38 cellular contexts compared by ENCODE assay signal in genomic region chr7:17966706-17967105, GRCh38.
"Had no signal": no experiment of that assay in that cellular context is flagged by ENCODE, and none has a peak within 500 bp of the region (broad histone marks: within the 10 kb centered on the region; RNA-seq: fewer than 3 reads in every experiment).

No MANE protein-coding gene starts in this region.

- H3K4me1 ChIP-seq: adrenal gland, ascending aorta, body of pancreas, breast epithelium had no signal

- H3K4me3 Mint-ChIP-seq: activated naive CD4-positive, alpha-beta T cell treated with anti-CD3 and anti-CD28 coated beads for 36 hours; activated naive CD4-positive, alpha-beta T cell treated with anti-CD3 and anti-CD28 coated beads, Interleukin-2, amount 10 ng/mL, durations not matched to agents 7 days and 5 days; activated naive CD4-positive, alpha-beta T cell treated with anti-CD3 and anti-CD28 coated beads, Interleukin-2, amount 50 U/mL, for 24 hours; activated naive CD8-positive, alpha-beta T cell; activated naive CD8-positive, alpha-beta T cell treated with anti-CD3 and anti-CD28 coated beads for 36 hours; activated naive CD8-positive, alpha-beta T cell treated with anti-CD3 and anti-CD28 coated beads, Interleukin-2, amount 10 ng/mL, durations not matched to agents 7 days and 5 days; activated naive CD8-positive, alpha-beta T cell treated with anti-CD3 and anti-CD28 coated beads, Interleukin-2, amount 50 U/mL, for 24 hours; activated T-cell treated with anti-CD3 and anti-CD28 coated beads, Interleukin-2, amount 50 U/mL, for 24 hours; activated T-cell treated with anti-CD3 and anti-CD28 coated beads, Interleukin-2, amount 50 U/mL, for 4 hours; activated T-cell treated with anti-CD3 and anti-CD28 coated beads, Interleukin-2, amount 50 U/mL, for 72 hours; activated T-helper 1 cell treated with anti-CD3 and anti-CD28 coated beads, Interleukin-12 subunit alpha, Interleukin-12 subunit beta, Interleukin-2, Interleukin-4 antibody, amounts not matched to agents 30 ng/mL and 10 ng/mL and 1 ng/mL, durations not matched to agents 14 hours and 24 hours and 36 hours; activated T-helper 17 cell treated with anti-CD3 and anti-CD28 coated beads, Interleukin-2, amount 50 U/mL, for 72 hours; brain; central memory CD8-positive, alpha-beta T cell had no signal

- H3K4me1 Mint-ChIP-seq: activated naive CD4-positive, alpha-beta T cell treated with anti-CD3 and anti-CD28 coated beads, Interleukin-2, amount 10 ng/mL, durations not matched to agents 7 days and 5 days; activated naive CD4-positive, alpha-beta T cell treated with anti-CD3 and anti-CD28 coated beads, Interleukin-2, amount 50 U/mL, for 24 hours; activated naive CD8-positive, alpha-beta T cell treated with anti-CD3 and anti-CD28 coated beads for 36 hours; activated naive CD8-positive, alpha-beta T cell treated with anti-CD3 and anti-CD28 coated beads, Interleukin-2, amount 10 ng/mL, durations not matched to agents 7 days and 5 days; activated naive CD8-positive, alpha-beta T cell treated with anti-CD3 and anti-CD28 coated beads, Interleukin-2, amount 50 U/mL, for 24 hours; activated T-helper 17 cell treated with anti-CD3 and anti-CD28 coated beads, Interleukin-2, amount 50 U/mL, for 72 hours; brain; central memory CD8-positive, alpha-beta T cell had no signal

- H3K27ac ChIP-seq: adrenal gland, ascending aorta, body of pancreas, brain microvascular endothelial cell, breast epithelium, cardiac muscle cell had no signal

- H3K27me3 Mint-ChIP-seq: central memory CD8-positive, alpha-beta T cell had no signal

- H3K36me3 ChIP-seq: adrenal gland, ascending aorta, brain microvascular endothelial cell, breast epithelium, cardiac muscle cell had no signal

- H3K36me3 Mint-ChIP-seq: activated naive CD4-positive, alpha-beta T cell treated with anti-CD3 and anti-CD28 coated beads, Interleukin-2, amount 10 ng/mL, durations not matched to agents 7 days and 5 days; activated naive CD4-positive, alpha-beta T cell treated with anti-CD3 and anti-CD28 coated beads, Interleukin-2, amount 50 U/mL, for 24 hours; activated naive CD4-positive, alpha-beta T cell treated with anti-CD3 and anti-CD28 coated beads, Interleukin-2, amount 50 U/mL, for 72 hours; activated naive CD8-positive, alpha-beta T cell; activated naive CD8-positive, alpha-beta T cell treated with anti-CD3 and anti-CD28 coated beads for 36 hours; activated naive CD8-positive, alpha-beta T cell treated with anti-CD3 and anti-CD28 coated beads, Interleukin-2, amount 10 ng/mL, durations not matched to agents 7 days and 5 days; brain had no signal

- DNase-seq: activated effector memory CD4-positive, alpha-beta T cell treated with anti-CD3 and anti-CD28 coated beads, Interleukin-2, amount 50 U/mL, for 16 hours; activated effector memory CD4-positive, alpha-beta T cell treated with Interleukin-2 at 50 U/mL for 16 hours; activated gamma-delta T cell; activated gamma-delta T cell treated with Interleukin-2 at 50 U/mL for 16 hours; activated naive CD4-positive, alpha-beta T cell; activated naive CD4-positive, alpha-beta T cell treated with anti-CD3 and anti-CD28 coated beads for 36 hours; activated naive CD4-positive, alpha-beta T cell treated with anti-CD3 and anti-CD28 coated beads, Interleukin-2, amount 10 ng/mL, durations not matched to agents 7 days and 5 days; activated naive CD4-positive, alpha-beta T cell treated with anti-CD3 and anti-CD28 coated beads, Interleukin-2, amount 50 U/mL, for 16 hours; activated naive CD4-positive, alpha-beta T cell treated with Interleukin-2 at 50 U/mL for 16 hours; activated naive CD8-positive, alpha-beta T cell treated with anti-CD3 and anti-CD28 coated beads for 36 hours; activated naive CD8-positive, alpha-beta T cell treated with anti-CD3 and anti-CD28 coated beads, Interleukin-2, amount 10 ng/mL, durations not matched to agents 7 days and 5 days; activated naive CD8-positive, alpha-beta T cell treated with anti-CD3 and anti-CD28 coated beads, Interleukin-2, amount 50 U/mL, for 24 hours; activated T-cell treated with anti-CD3 and anti-CD28 coated beads, Interleukin-2, amount 50 U/mL, for 1 hour; activated T-cell treated with anti-CD3 and anti-CD28 coated beads, Interleukin-2, amount 50 U/mL, for 24 hours; activated T-cell treated with anti-CD3 and anti-CD28 coated beads, Interleukin-2, amount 50 U/mL, for 4 hours; activated T-cell treated with anti-CD3 and anti-CD28 coated beads, Interleukin-2, amount 50 U/mL, for 48 hours; activated T-cell treated with anti-CD3 and anti-CD28 coated beads, Interleukin-2, amount 50 U/mL, for 72 hours; adrenal gland; amniotic stem cell; amygdala; anterior cingulate cortex; aorta; body of pancreas; brain microvascular endothelial cell; caudate nucleus; central memory CD4-positive, alpha-beta T cell; cerebellar nuclear complex had no signal

- H3K27ac Mint-ChIP-seq: activated naive CD4-positive, alpha-beta T cell treated with anti-CD3 and anti-CD28 coated beads for 36 hours; activated naive CD4-positive, alpha-beta T cell treated with anti-CD3 and anti-CD28 coated beads, Interleukin-2, amount 10 ng/mL, durations not matched to agents 7 days and 5 days; activated naive CD4-positive, alpha-beta T cell treated with anti-CD3 and anti-CD28 coated beads, Interleukin-2, amount 50 U/mL, for 24 hours; activated naive CD4-positive, alpha-beta T cell treated with anti-CD3 and anti-CD28 coated beads, Interleukin-2, amount 50 U/mL, for 72 hours; activated naive CD8-positive, alpha-beta T cell; activated naive CD8-positive, alpha-beta T cell treated with anti-CD3 and anti-CD28 coated beads for 36 hours; activated naive CD8-positive, alpha-beta T cell treated with anti-CD3 and anti-CD28 coated beads, Interleukin-2, amount 10 ng/mL, durations not matched to agents 7 days and 5 days; activated naive CD8-positive, alpha-beta T cell treated with anti-CD3 and anti-CD28 coated beads, Interleukin-2, amount 50 U/mL, for 24 hours; activated T-cell treated with anti-CD3 and anti-CD28 coated beads, Interleukin-2, amount 50 U/mL, for 24 hours; activated T-cell treated with anti-CD3 and anti-CD28 coated beads, Interleukin-2, amount 50 U/mL, for 72 hours; activated T-helper 1 cell treated with anti-CD3 and anti-CD28 coated beads, Interleukin-12 subunit alpha, Interleukin-12 subunit beta, Interleukin-2, Interleukin-4 antibody, amounts not matched to agents 30 ng/mL and 10 ng/mL and 1 ng/mL, durations not matched to agents 14 hours and 24 hours and 36 hours; activated T-helper 17 cell treated with anti-CD3 and anti-CD28 coated beads, Interleukin-2, amount 50 U/mL, for 72 hours; activated T-helper 2 cell treated with anti-CD3 and anti-CD28 coated beads, Interferon-gamma antibody, Interleukin-2, Interleukin-4, amounts not matched to agents 10 μg/mL and 5 μg/mL and 100 μg/mL, durations not matched to agents 14 hours and 24 hours and 36 hours; brain had no signal

- H3K4me3 ChIP-seq: adrenal gland, ascending aorta, body of pancreas, breast epithelium, cardiac muscle cell had no signal

- H3K9me3 ChIP-seq: adrenal gland, ascending aorta, body of pancreas, breast epithelium had no signal

- ATAC-seq: activated naive CD4-positive, alpha-beta T cell treated with anti-CD3 and anti-CD28 coated beads, Interleukin-2, amount 50 U/mL, for 72 hours; activated naive CD8-positive, alpha-beta T cell treated with anti-CD3 and anti-CD28 coated beads, Interleukin-2, amount 50 U/mL, for 24 hours; activated T-cell treated with anti-CD3 and anti-CD28 coated beads, Interleukin-2, amount 50 U/mL, for 4 hours; activated T-cell treated with anti-CD3 and anti-CD28 coated beads, Interleukin-2, amount 50 U/mL, for 72 hours; activated T-helper 17 cell treated with anti-CD3 and anti-CD28 coated beads, Interleukin-2, amount 50 U/mL, for 72 hours; body of pancreas had no signal

- H3K27me3 ChIP-seq: adrenal gland, ascending aorta, body of pancreas, brain microvascular endothelial cell, breast epithelium, cardiac muscle cell had no signal

- H3K9me3 Mint-ChIP-seq: activated naive CD4-positive, alpha-beta T cell treated with anti-CD3 and anti-CD28 coated beads for 36 hours; activated naive CD4-positive, alpha-beta T cell treated with anti-CD3 and anti-CD28 coated beads, Interleukin-2, amount 10 ng/mL, durations not matched to agents 7 days and 5 days; activated naive CD4-positive, alpha-beta T cell treated with anti-CD3 and anti-CD28 coated beads, Interleukin-2, amount 50 U/mL, for 24 hours; activated naive CD4-positive, alpha-beta T cell treated with anti-CD3 and anti-CD28 coated beads, Interleukin-2, amount 50 U/mL, for 72 hours; activated naive CD8-positive, alpha-beta T cell treated with anti-CD3 and anti-CD28 coated beads for 36 hours; activated naive CD8-positive, alpha-beta T cell treated with anti-CD3 and anti-CD28 coated beads, Interleukin-2, amount 10 ng/mL, durations not matched to agents 7 days and 5 days; activated naive CD8-positive, alpha-beta T cell treated with anti-CD3 and anti-CD28 coated beads, Interleukin-2, amount 50 U/mL, for 24 hours; activated T-cell treated with anti-CD3 and anti-CD28 coated beads, Interleukin-2, amount 50 U/mL, for 24 hours; activated T-cell treated with anti-CD3 and anti-CD28 coated beads, Interleukin-2, amount 50 U/mL, for 4 hours; activated T-helper 1 cell treated with anti-CD3 and anti-CD28 coated beads, Interleukin-12 subunit alpha, Interleukin-12 subunit beta, Interleukin-2, Interleukin-4 antibody, amounts not matched to agents 30 ng/mL and 10 ng/mL and 1 ng/mL, durations not matched to agents 14 hours and 24 hours and 36 hours; activated T-helper 17 cell treated with anti-CD3 and anti-CD28 coated beads, Interleukin-2, amount 50 U/mL, for 72 hours; activated T-helper 2 cell treated with anti-CD3 and anti-CD28 coated beads, Interferon-gamma antibody, Interleukin-2, Interleukin-4, amounts not matched to agents 10 μg/mL and 5 μg/mL and 100 μg/mL, durations not matched to agents 14 hours and 24 hours and 36 hours; brain; central memory CD8-positive, alpha-beta T cell had no signal
